In genomic region chr11:90668502-90668901, GRCh38 we compare ENCODE assay signal across 10 cellular contexts.
"Had no signal": no experiment of that assay in that cellular context is flagged by ENCODE, and none has a peak within 500 bp of the region (broad histone marks: within the 10 kb centered on the region; RNA-seq: fewer than 3 reads in every experiment).

No MANE protein-coding gene starts in this region.

- DNase-seq: H9, HCEC 1CT, IMR-90, Kasumi-1, KG1 had no signal

- ATAC-seq: GM23338, K562 had no signal

- H3K4me3 ChIP-seq: GM23338, K562 had no signal

- H3K4me2 ChIP-seq: GM23338 had no signal

- FAIRE-seq: H1, H54, HTR-8/SVneo, K562 had no signal
